In the genomic region with DNA sequence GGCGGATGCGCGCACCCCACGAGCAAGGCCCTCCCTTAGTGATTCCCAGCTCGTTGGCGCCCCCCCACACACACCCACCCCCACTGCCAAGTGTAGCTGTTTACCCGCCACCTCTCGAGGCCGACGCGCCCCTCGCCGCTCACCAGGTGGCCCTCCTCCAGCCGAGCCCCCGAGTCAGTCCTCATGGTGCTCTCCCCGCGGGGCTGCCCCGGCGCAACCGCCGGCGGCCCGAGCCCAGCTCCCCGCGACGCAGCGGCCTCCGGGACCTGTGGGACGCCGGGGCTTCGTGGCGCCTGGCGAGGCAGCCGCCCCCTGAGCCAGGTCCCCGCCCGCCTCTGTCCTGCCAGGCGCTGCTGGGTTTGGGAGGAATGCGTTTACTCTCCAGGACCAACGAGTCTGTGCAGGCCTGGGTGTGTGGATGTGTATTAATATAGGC, we compare ENCODE assay signal across 8 cellular contexts. TPM values are rescaled to one million over a fixed set of nuclear protein-coding genes. Genes with fewer than 3 reads are reported as not detected.
DNase-seq lines count a peak whose midpoint lies in the region; ATAC-seq and TF ChIP-seq lines count a peak whose summit lies in the region.

A gene with protein sequence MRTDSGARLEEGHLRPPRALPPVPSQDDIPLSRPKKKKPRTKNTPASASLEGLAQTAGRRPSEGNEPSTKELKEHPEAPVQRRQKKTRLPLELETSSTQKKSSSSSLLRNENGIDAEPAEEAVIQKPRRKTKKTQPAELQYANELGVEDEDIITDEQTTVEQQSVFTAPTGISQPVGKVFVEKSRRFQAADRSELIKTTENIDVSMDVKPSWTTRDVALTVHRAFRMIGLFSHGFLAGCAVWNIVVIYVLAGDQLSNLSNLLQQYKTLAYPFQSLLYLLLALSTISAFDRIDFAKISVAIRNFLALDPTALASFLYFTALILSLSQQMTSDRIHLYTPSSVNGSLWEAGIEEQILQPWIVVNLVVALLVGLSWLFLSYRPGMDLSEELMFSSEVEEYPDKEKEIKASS (minus strand): TSS at position 288 of the 436 bp plus-strand sequence. CDS start 103 bp downstream, at position 185.

- peaks cover 0 to 16% (median 0%) of the 10 kb centered on the region in 9 donors for H3K36me3 ChIP-seq in heart right ventricle

- peaks cover 0 to 22% (median 12%) of the 10 kb centered on the region in 9 donors for H3K4me1 ChIP-seq in heart right ventricle

- H3K36me3 Mint-ChIP-seq in activated naive CD8-positive, alpha-beta T cell treated with anti-CD3 and anti-CD28 coated beads for 36 hours = no peaks in the 10 kb centered on the region

- H3K4me3 ChIP-seq in heart right ventricle = peak within 1 kb of the TSS; percentile 76 to 97 (median 88)

- no peaks in the 10 kb centered on the region for H3K9me3 ChIP-seq in heart right ventricle

- H3K27ac ChIP-seq in heart right ventricle = peak within 1 kb of the TSS; percentile 76 to 96 (median 93)

- intact Hi-C loops in heart right ventricle (cut with DNase I) = loop anchor here in 1 of 10 donors (10.0 kb wide), 1 partner anchor 238 kb away; no protein-coding TSS in a partner anchor

- H3K27me3 ChIP-seq in heart right ventricle = no peaks in the 10 kb centered on the region

- peak in 1 of 9 donors; percentile 5 for TF ChIP-seq CTCF in heart right ventricle (IDR thresholded peaks at IDR 0.05)

- peaks cover 7% of the 10 kb centered on the region for H3K4me1 Mint-ChIP-seq in activated naive CD8-positive, alpha-beta T cell treated with anti-CD3 and anti-CD28 coated beads for 36 hours

- H3K4me3 Mint-ChIP-seq in activated naive CD8-positive, alpha-beta T cell treated with anti-CD3 and anti-CD28 coated beads for 36 hours = peak within 1 kb of the TSS; percentile 90

- no peaks in the 10 kb centered on the region for H3K27me3 Mint-ChIP-seq in activated naive CD8-positive, alpha-beta T cell treated with anti-CD3 and anti-CD28 coated beads for 36 hours

- H3K9me3 Mint-ChIP-seq in activated naive CD8-positive, alpha-beta T cell treated with anti-CD3 and anti-CD28 coated beads for 36 hours = no peaks in the 10 kb centered on the region

- WGBS in heart right ventricle, 2 donors = 0 to 1% methylated on average over 38 to 39 of the region's 39 CpGs

- peak within 1 kb of the TSS; percentile 89 for H3K27ac Mint-ChIP-seq in activated naive CD8-positive, alpha-beta T cell treated with anti-CD3 and anti-CD28 coated beads for 36 hours

- ATAC-seq in HG02763 (IDR thresholded peaks at IDR 0.05; ENCODE audit: unreplicated experiment) (peak; percentile 51), heart right ventricle (peak; percentile 68 to 85 (median 81))

- peak; percentile 46 for DNase-seq in stimulated activated CD4-positive, alpha-beta T cell treated with anti-CD3 and anti-CD28 coated beads, Interleukin-12 subunit alpha, Interleukin-12 subunit beta, amount 100 ng/mL, for 4 hours
- DNase-seq in stimulated activated CD4-positive, alpha-beta T cell treated with anti-CD3 and anti-CD28 coated beads, Interleukin-15, amount 100 ng/mL, for 24 hours = no peak
- DNase-seq in NCI-H226 (peak; percentile 20), heart right ventricle (peak; percentile 33 to 60), pons (ENCODE audit: low spot score) (peak; percentile 17), NCI-H526 treated with DMSO at 0.1 percent for 48 hours (lab: John Stamatoyannopoulos, UW) (no peak)
- DNase-seq in activated naive CD8-positive, alpha-beta T cell treated with anti-CD3 and anti-CD28 coated beads for 36 hours = peak; percentile 61

RNA-seq across cellular contexts. Expression of the gene that starts here (rescaled TPM):
- total RNA-seq in activated naive CD8-positive, alpha-beta T cell treated with anti-CD3 and anti-CD28 coated beads for 36 hours = 10 to 100 TPM; 18.5 to 20.4 TPM
- 10 to 100 TPM; 11.4 to 25.0 (median 19.2) TPM for total RNA-seq in heart right ventricle
- 1 to 10 TPM; 8.7 to 9.0 TPM for polyA plus RNA-seq in heart right ventricle

Comparison
In these comparisons a context has a peak if more than half of its experiments do, and no peak if none do; other contexts are left out.
1. DNase-seq: peak in stimulated activated CD4-positive, alpha-beta T cell treated with anti-CD3 and anti-CD28 coated beads, Interleukin-12 subunit alpha, Interleukin-12 subunit beta, amount 100 ng/mL, for 4 hours (single experiment), NCI-H226 (single experiment), activated naive CD8-positive, alpha-beta T cell treated with anti-CD3 and anti-CD28 coated beads for 36 hours (single experiment), heart right ventricle (2 of 2) and pons (single experiment); none in stimulated activated CD4-positive, alpha-beta T cell treated with anti-CD3 and anti-CD28 coated beads, Interleukin-15, amount 100 ng/mL, for 24 hours (single experiment) and NCI-H526 treated with DMSO at 0.1 percent for 48 hours (single experiment).